In genomic region chr11:46369458-46370152, GRCh38 we compare ENCODE assay signal across 8 cellular contexts. TPM values are rescaled to one million over a fixed set of nuclear protein-coding genes. Genes with fewer than 3 reads are reported as not detected.
A peak's percentile ranks its signal among the peaks of the same experiment; 100 is the strongest.
DNase-seq lines count a peak whose midpoint lies in the region; ATAC-seq and TF ChIP-seq lines count a peak whose summit lies in the region.

No MANE protein-coding gene starts in this region.

- no peak overlapping the region for H3K4me3 ChIP-seq in Panc1 (ENCODE audit: low read depth in 2 of 2, low read length in 2 of 2)
- no peak overlapping the region for H3K4me3 ChIP-seq in heart left ventricle
- no peak overlapping the region for H3K4me3 ChIP-seq in spleen
- H3K4me3 ChIP-seq in aorta (ENCODE audit: low read length in 2 of 2): no peak overlapping the region

- H3K36me3 Mint-ChIP-seq in activated naive CD4-positive, alpha-beta T cell treated with anti-CD3 and anti-CD28 coated beads, Interleukin-2, amount 50 U/mL, for 24 hours: no peaks in the 10 kb centered on the region

- in situ Hi-C loops in Panc1 (cut with HindIII; ENCODE audit: low pct_unique_long_range_greater_than_20kb, low sequenced_read_pairs): no loop called here

- H3K9me3 Mint-ChIP-seq in activated naive CD4-positive, alpha-beta T cell treated with anti-CD3 and anti-CD28 coated beads, Interleukin-2, amount 50 U/mL, for 24 hours: no peaks in the 10 kb centered on the region

- peak; percentile 96 for TF ChIP-seq CTCF in Panc1 (IDR thresholded peaks at IDR 0.05)
- TF ChIP-seq CTCF in heart left ventricle (IDR thresholded peaks at IDR 0.05): peak; percentile 66 to 88 (median 78)
- peak; percentile 49 to 92 (median 82) for TF ChIP-seq CTCF in spleen (IDR thresholded peaks at IDR 0.05 in 8 of 11, conservative IDR thresholded peaks at IDR 0.05 in 3 of 11)

- 71 to 73% (median 72%) methylated on average over 22 to 25 of the region's 25 CpGs for WGBS in heart left ventricle, 4 donors
- 64 to 74% (median 73%) methylated on average over 18 to 25 of the region's 25 CpGs for WGBS in spleen, 5 donors
- 73% methylated on average over 25 of the region's 25 CpGs for WGBS in aorta, 2 donors

- H3K9me3 ChIP-seq in Panc1 (ENCODE audit: control insufficient read depth, insufficient read depth, low read depth, low read length) (no peaks in the 10 kb centered on the region), heart left ventricle (no peaks in the 10 kb centered on the region), spleen (no peaks in the 10 kb centered on the region), aorta (ENCODE audit: control insufficient read depth, low read length) (no peaks in the 10 kb centered on the region)

- no peaks in the 10 kb centered on the region for H3K27me3 Mint-ChIP-seq in activated naive CD4-positive, alpha-beta T cell treated with anti-CD3 and anti-CD28 coated beads, Interleukin-2, amount 50 U/mL, for 24 hours

- peaks cover 30% of the 10 kb centered on the region for H3K4me1 Mint-ChIP-seq in activated naive CD4-positive, alpha-beta T cell treated with anti-CD3 and anti-CD28 coated beads, Interleukin-2, amount 50 U/mL, for 24 hours

- intact Hi-C loops in Panc1 (cut with micrococcal nuclease; ENCODE audit: unreplicated experiment): no loop called here
- intact Hi-C loops in heart left ventricle (cut with DNase I): loop anchor here in 2 of 10 donors (5.0 kb wide), 2 partner anchors 52 to 132 kb away; no protein-coding TSS in a partner anchor
- intact Hi-C loops in spleen (cut with DNase I; ENCODE audit: low total_unique reads): no loop called here
- intact Hi-C loops in aorta (cut with DNase I): no loop called here

- H3K27ac Mint-ChIP-seq in activated naive CD4-positive, alpha-beta T cell treated with anti-CD3 and anti-CD28 coated beads, Interleukin-2, amount 50 U/mL, for 24 hours: peak overlapping the region; percentile 81

- no peaks in the 10 kb centered on the region for H3K27me3 ChIP-seq in Panc1 (ENCODE audit: control insufficient read depth, insufficient read depth, low read length)
- H3K27me3 ChIP-seq in heart left ventricle: no peaks in the 10 kb centered on the region
- H3K27me3 ChIP-seq in spleen (replicated peaks in 1 of 7): no peaks in the 10 kb centered on the region
- no peaks in the 10 kb centered on the region for H3K27me3 ChIP-seq in aorta (ENCODE audit: control insufficient read depth in 1 of 2, insufficient read depth in 2 of 2, low read length in 1 of 2)

- peak; percentile 83 for DNase-seq in activated effector memory CD4-positive, alpha-beta T cell treated with anti-CD3 and anti-CD28 coated beads, Interleukin-2, amount 50 U/mL, for 16 hours
- no peak for DNase-seq in activated effector memory CD4-positive, alpha-beta T cell treated with Interleukin-2 at 50 U/mL for 16 hours
- DNase-seq in Panc1 (ENCODE audit: low read depth, low spot score) (no peak), heart left ventricle (peak in 3 of 5 donors; percentile 55 to 74 (median 62)), spleen (peak; percentile 88), aorta (no peak)

- CTCF ChIA-PET in Panc1 (lab: Charles Lee): interaction anchor here (0.6 to 0.8 kb wide), 2 partner anchors 9 to 21 kb away, joined by 3 to 5 read pairs; no protein-coding TSS in a partner anchor

- H3K36me3 ChIP-seq in Panc1 (ENCODE audit: control insufficient read depth, insufficient read depth, low read length) (peaks cover 4% of the 10 kb centered on the region; the same call in 1 of the 2 replicates), heart left ventricle (peaks cover 0 to 90% (median 65%) of the 10 kb centered on the region in 9 donors), spleen (peaks cover 0 to 98% (median 67%) of the 10 kb centered on the region in 6 donors), aorta (ENCODE audit: control insufficient read depth in 1 of 2, insufficient read depth in 2 of 2, low read length in 1 of 2) (no peaks in the 10 kb centered on the region)

- POLR2A ChIA-PET in Panc1 (lab: Charles Lee): no interaction called here

- BruUV-seq in Panc1 (replicated peaks; lab: Mats Ljungman, UMichigan): no TSS peak

- peaks cover 28% of the 10 kb centered on the region for H3K4me1 ChIP-seq in Panc1 (ENCODE audit: control insufficient read depth, insufficient read depth, low read length)
- H3K4me1 ChIP-seq in heart left ventricle: peaks cover 0 to 32% (median 21%) of the 10 kb centered on the region in 12 donors
- peaks cover 10 to 57% (median 30%) of the 10 kb centered on the region in 6 donors for H3K4me1 ChIP-seq in spleen
- H3K4me1 ChIP-seq in aorta (ENCODE audit: control insufficient read depth in 1 of 2, insufficient read depth in 2 of 2, low read length in 2 of 2): no peaks in the 10 kb centered on the region

- TF ChIP-seq POLR2A in heart left ventricle (IDR thresholded peaks at IDR 0.05) (no peak), spleen (IDR thresholded peaks at IDR 0.05) (no peak)

- no peak overlapping the region for H3K27ac ChIP-seq in Panc1 (ENCODE audit: low read length)
- H3K27ac ChIP-seq in heart left ventricle: no peak overlapping the region
- H3K27ac ChIP-seq in spleen: peak overlapping the region in 2 of 8 donors; percentile 6 to 18
- H3K27ac ChIP-seq in aorta (ENCODE audit: low read depth in 1 of 2, low read length in 2 of 2): no peak overlapping the region

- peak; percentile 44 for ATAC-seq in HG03439 (IDR thresholded peaks at IDR 0.05; ENCODE audit: unreplicated experiment)
- peak; percentile 78 for ATAC-seq in Panc1
- ATAC-seq in heart left ventricle: peak; percentile 39 to 55 (median 52)
- ATAC-seq in aorta (ENCODE audit: low FRiP score): no peak

- H3K4me3 Mint-ChIP-seq in activated naive CD4-positive, alpha-beta T cell treated with anti-CD3 and anti-CD28 coated beads, Interleukin-2, amount 50 U/mL, for 24 hours: no peak overlapping the region

RNA-seq across cellular contexts. Expression of gene MDK, which starts 11.9 kb away (rescaled TPM):
- total RNA-seq in Panc1 (2021; ENCODE audit: unreplicated experiment) (252 TPM), heart left ventricle (10 to 100 TPM in 3 of 9 donors, 1 to 10 TPM in 6; 1.9 to 26.5 (median 7.9) TPM), spleen (10 to 100 TPM; 22.6 to 52.8 (median 36.8) TPM), aorta (10 to 100 TPM; 11.8 to 23.4 TPM)
- polyA plus RNA-seq in Panc1 (2012; ENCODE audit: insufficient read length): 741 TPM
- polyA plus RNA-seq in heart left ventricle (1 to 10 TPM; 2.3 to 4.8 TPM), spleen (10 to 100 TPM; 16.2 to 26.6 (median 22.3) TPM), aorta (10 to 100 TPM; 15.8 to 40.3 TPM)

RNA-seq across cellular contexts. Expression of gene CHRM4, which starts 22.0 kb away (rescaled TPM):
- 3.1 TPM for total RNA-seq in Panc1 (2021; ENCODE audit: unreplicated experiment)
- 3.1 TPM for polyA plus RNA-seq in Panc1 (2012; ENCODE audit: insufficient read length)
- under 1 TPM in 3 of 9 donors, not detected in 6; 0.15 to 0.27 (median 0.20) TPM for total RNA-seq in heart left ventricle
- polyA plus RNA-seq in heart left ventricle: under 1 TPM in 1 of 2 donors, not detected in 1; 0.08 TPM
- 10 to 100 TPM in 3 of 7 donors, 1 to 10 TPM in 4; 2.3 to 34.1 (median 8.5) TPM for total RNA-seq in spleen
- polyA plus RNA-seq in spleen: 1 to 10 TPM in 1 of 3 donors, under 1 TPM in 2; 0.06 to 2.0 (median 0.20) TPM
- under 1 TPM in 1 of 2 donors, not detected in 1; 0.29 TPM for total RNA-seq in aorta
- 1 to 10 TPM in 1 of 2 donors, under 1 TPM in 1; 0.28 to 1.9 TPM for polyA plus RNA-seq in aorta

RNA-seq across cellular contexts. Expression of gene DGKZ, which starts 22.3 kb away (rescaled TPM):
- 104 TPM for total RNA-seq in Panc1 (2021; ENCODE audit: unreplicated experiment)
- 172 TPM for polyA plus RNA-seq in Panc1 (2012; ENCODE audit: insufficient read length)
- 100 to 1,000 TPM in 1 of 9 donors, 10 to 100 TPM in 8; 57.9 to 114 (median 62.5) TPM for total RNA-seq in heart left ventricle
- 10 to 100 TPM; 41.7 to 59.5 TPM for polyA plus RNA-seq in heart left ventricle
- total RNA-seq in spleen: 100 to 1,000 TPM in 5 of 7 donors, 10 to 100 TPM in 2; 86.0 to 136 (median 106) TPM
- 10 to 100 TPM; 44.2 to 89.0 (median 60.9) TPM for polyA plus RNA-seq in spleen
- 10 to 100 TPM; 36.1 to 61.1 TPM for total RNA-seq in aorta
- polyA plus RNA-seq in aorta: 10 to 100 TPM; 15.8 to 33.4 TPM

Comparison
In these comparisons a context has a peak if more than half of its experiments do, and no peak if none do; other contexts are left out.
1. DNase-seq: peak in activated effector memory CD4-positive, alpha-beta T cell treated with anti-CD3 and anti-CD28 coated beads, Interleukin-2, amount 50 U/mL, for 16 hours (single experiment), heart left ventricle (3 of 5) and spleen (single experiment); none in activated effector memory CD4-positive, alpha-beta T cell treated with Interleukin-2 at 50 U/mL for 16 hours (single experiment), Panc1 (single experiment) and aorta (0 of 2).
2. Peak in every context shown above with its lines, with median percentiles within 50 percentile points of each other: CTCF ChIP-seq.